Comparison of ENCODE assay signal across 1 cellular context in genomic region chr17:80967404-80967872, GRCh38.
TF ChIP-seq lines count a peak whose summit lies in the region.

No MANE protein-coding gene starts in this region.

TF ChIP-seq in HepG2, 621 proteins besides CTCF, POLR2A, EP300 and RAD21 (continued from another document):
- TF ChIP-seq TRIM22 (IDR thresholded peaks at IDR 0.05) = no peak
- TF ChIP-seq JUN (CRISPR knock-in tag; IDR thresholded peaks at IDR 0.05) = no peak
- TF ChIP-seq IKZF5 (CRISPR knock-in tag; IDR thresholded peaks at IDR 0.05) = 0 out of 2 replicates have a peak, but pooled peaks have one; percentile 6
- TF ChIP-seq ZNF704 (CRISPR knock-in tag; IDR thresholded peaks at IDR 0.05; ENCODE audit: borderline replicate concordance) = 0 out of 2 replicates have a peak, but pooled peaks have one; percentile 26
- TF ChIP-seq LRRFIP1 (CRISPR knock-in tag; conservative IDR thresholded peaks at IDR 0.05) = no peak
- TF ChIP-seq GZF1 (CRISPR knock-in tag; IDR thresholded peaks at IDR 0.05) = no peak
- TF ChIP-seq MED1 (CRISPR knock-in tag; IDR thresholded peaks at IDR 0.05) = no peak
- TF ChIP-seq TSC22D2 (CRISPR knock-in tag; IDR thresholded peaks at IDR 0.05; ENCODE audit: borderline replicate concordance) = no peak
- peak; percentile 97 for TF ChIP-seq RBM22 (optimal IDR thresholded peaks at IDR 0.05; ENCODE audit: low read length)
- TF ChIP-seq ZNF260 (CRISPR knock-in tag; IDR thresholded peaks at IDR 0.05; ENCODE audit: borderline replicate concordance, low read depth) = no peak
- peak; percentile 31; the same call in 1 of the 2 replicates for TF ChIP-seq SAFB2 (CRISPR knock-in tag; IDR thresholded peaks at IDR 0.05; ENCODE audit: borderline replicate concordance, low read depth)
- no peak for TF ChIP-seq MXD3 (CRISPR knock-in tag; IDR thresholded peaks at IDR 0.05)
- no peak for TF ChIP-seq ZXDC (CRISPR knock-in tag; IDR thresholded peaks at IDR 0.05)
- no peak for TF ChIP-seq ZMYM4 (CRISPR knock-in tag; IDR thresholded peaks at IDR 0.05)
- no peak for TF ChIP-seq ATF7-NPFF (CRISPR knock-in tag; IDR thresholded peaks at IDR 0.05; ENCODE audit: low read depth)
- no peak for TF ChIP-seq MTF1 (CRISPR knock-in tag; IDR thresholded peaks at IDR 0.05)
- TF ChIP-seq HNF1B (CRISPR knock-in tag; IDR thresholded peaks at IDR 0.05) = no peak
- no peak for TF ChIP-seq ZNF20 (CRISPR knock-in tag; IDR thresholded peaks at IDR 0.05)
- TF ChIP-seq ZNF768 (CRISPR knock-in tag; IDR thresholded peaks at IDR 0.05) = peak; percentile 19; the same call in 1 of the 2 replicates
- TF ChIP-seq JUND (CRISPR knock-in tag; IDR thresholded peaks at IDR 0.05) = no peak
- TF ChIP-seq ZNF883 (CRISPR knock-in tag; IDR thresholded peaks at IDR 0.05; ENCODE audit: not compliant biosample characterization) = no peak
- no peak for TF ChIP-seq ZNF782 (CRISPR knock-in tag; IDR thresholded peaks at IDR 0.05; ENCODE audit: borderline replicate concordance)
- TF ChIP-seq HCFC1 (IDR thresholded peaks at IDR 0.05; ENCODE audit: low read depth, low read length) = no peak
- TF ChIP-seq POLR2G (IDR thresholded peaks at IDR 0.05; ENCODE audit: low read depth, low read length) = 0 out of 2 replicates have a peak, but pooled peaks have one; percentile 31
- no peak for TF ChIP-seq FIP1L1 (IDR thresholded peaks at IDR 0.05; ENCODE audit: borderline replicate concordance, insufficient read depth, low read depth, low read length)
- TF ChIP-seq DNMT1 (CRISPR knock-in tag; IDR thresholded peaks at IDR 0.05) = no peak
- peak; percentile 70; the same call in 1 of the 2 replicates for TF ChIP-seq KDM2A (CRISPR knock-in tag; IDR thresholded peaks at IDR 0.05; ENCODE audit: borderline replicate concordance, low read depth)
- no peak for TF ChIP-seq ZNF121 (CRISPR knock-in tag; IDR thresholded peaks at IDR 0.05)
- TF ChIP-seq ZNF274 (CRISPR knock-in tag; IDR thresholded peaks at IDR 0.05) = no peak
- TF ChIP-seq MEF2D (CRISPR knock-in tag; IDR thresholded peaks at IDR 0.05) = no peak
- TF ChIP-seq NR2F1 (CRISPR knock-in tag; IDR thresholded peaks at IDR 0.05) = no peak
- no peak for TF ChIP-seq ATM (IDR thresholded peaks at IDR 0.05; ENCODE audit: borderline replicate concordance)
- no peak for TF ChIP-seq HNF4A (CRISPR knock-in tag; IDR thresholded peaks at IDR 0.05)
- no peak for TF ChIP-seq RNF219 (CRISPR knock-in tag; IDR thresholded peaks at IDR 0.05)
- TF ChIP-seq AGO1 (IDR thresholded peaks at IDR 0.05; ENCODE audit: low read depth, low read length, poor library complexity, severe bottlenecking) = peak; percentile 81
- TF ChIP-seq MED8 (CRISPR knock-in tag; IDR thresholded peaks at IDR 0.05; ENCODE audit: insufficient replicate concordance) = no peak
- peak; percentile 18; the same call in 1 of the 2 replicates for TF ChIP-seq ZFY (CRISPR knock-in tag; IDR thresholded peaks at IDR 0.05)
- TF ChIP-seq ZIK1 (CRISPR knock-in tag; IDR thresholded peaks at IDR 0.05; ENCODE audit: borderline replicate concordance, low read depth) = no peak
- no peak for TF ChIP-seq ZNF44 (CRISPR knock-in tag; IDR thresholded peaks at IDR 0.05)
- no peak for TF ChIP-seq ZNF766 (CRISPR knock-in tag; IDR thresholded peaks at IDR 0.05; ENCODE audit: borderline replicate concordance)
- no peak for TF ChIP-seq ZNF333 (CRISPR knock-in tag; IDR thresholded peaks at IDR 0.05; ENCODE audit: borderline replicate concordance)
- TF ChIP-seq SAP130 (CRISPR knock-in tag; IDR thresholded peaks at IDR 0.05; ENCODE audit: low read depth) = no peak
- TF ChIP-seq AGO2 (optimal IDR thresholded peaks at IDR 0.05; ENCODE audit: low read depth, low read length) = peak; percentile 95
- no peak for TF ChIP-seq ETV6 (CRISPR knock-in tag; conservative IDR thresholded peaks at IDR 0.05)
- no peak for TF ChIP-seq ZBTB7A (CRISPR knock-in tag; IDR thresholded peaks at IDR 0.05)
- TF ChIP-seq ZNF224 (CRISPR knock-in tag; IDR thresholded peaks at IDR 0.05) = no peak
- no peak for TF ChIP-seq ZNF670 (CRISPR knock-in tag; IDR thresholded peaks at IDR 0.05; ENCODE audit: borderline replicate concordance)
- no peak for TF ChIP-seq STAT6 (CRISPR knock-in tag; IDR thresholded peaks at IDR 0.05; ENCODE audit: borderline replicate concordance)
TF ChIP-seq in HepG2: peak in this region for 13.
